Comparison of ENCODE assay signal across 1 cellular context in genomic region chr1:12143631-12144155, GRCh38.
TF ChIP-seq lines count a peak whose summit lies in the region.

No MANE protein-coding gene starts in this region.

TF ChIP-seq in HepG2, 621 proteins besides CTCF, POLR2A, EP300 and RAD21 (continued from another document):
- TF ChIP-seq ZNF687 (CRISPR knock-in tag; IDR thresholded peaks at IDR 0.05), result peak; percentile 29; the same call in 1 of the 2 replicates
- peak; percentile 48; the same call in 1 of the 2 replicates for TF ChIP-seq ZNF441 (CRISPR knock-in tag; IDR thresholded peaks at IDR 0.05; ENCODE audit: borderline replicate concordance)
- TF ChIP-seq RXRA (CRISPR knock-in tag; IDR thresholded peaks at IDR 0.05), result no peak
- no peak for TF ChIP-seq FOXA1 (IDR thresholded peaks at IDR 0.05)
- TF ChIP-seq FOXA1 (CRISPR knock-in tag; IDR thresholded peaks at IDR 0.05), result peak; percentile 74
